Comparison of ENCODE assay signal across 17 cellular contexts in the genomic region with DNA sequence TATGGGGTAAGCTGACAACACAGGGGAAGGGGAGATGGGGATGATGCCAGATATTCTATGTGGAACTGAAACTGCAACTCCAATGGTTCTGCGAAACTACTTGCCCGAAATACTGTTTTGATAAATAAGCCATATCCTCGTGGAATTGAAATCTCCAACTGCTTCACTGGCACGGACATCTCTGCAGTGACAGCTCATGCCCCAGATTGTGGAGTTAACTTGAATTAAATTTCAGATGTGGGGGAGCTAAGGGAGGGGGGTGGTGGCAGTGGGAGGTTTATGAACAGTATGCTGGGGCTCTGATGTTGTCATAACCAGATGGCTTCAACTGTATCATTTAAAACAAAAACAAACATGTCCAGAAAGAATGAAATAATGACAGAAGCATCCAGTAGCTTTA. TPM values are rescaled to one million over a fixed set of nuclear protein-coding genes. Genes with fewer than 3 reads are reported as not detected.
A peak's percentile ranks its signal among the peaks of the same experiment; 100 is the strongest.
DNase-seq lines count a peak whose midpoint lies in the region; ATAC-seq and TF ChIP-seq lines count a peak whose summit lies in the region.
"Had no signal": no experiment of that assay in that cellular context is flagged by ENCODE, and none has a peak within 500 bp of the region (broad histone marks: within the 10 kb centered on the region; RNA-seq: fewer than 3 reads in every experiment).

No MANE protein-coding gene starts in this region.

- no peaks in the 10 kb centered on the region for H3K9me3 ChIP-seq in breast epithelium
- no peaks in the 10 kb centered on the region for H3K9me3 ChIP-seq in tibial artery
- H3K9me3 ChIP-seq: BLaER1, HAP-1 had no signal

- H3K4me1 Mint-ChIP-seq in MCF 10A (ENCODE audit: insufficient read depth, unreplicated experiment) (no peaks in the 10 kb centered on the region), mesothelial cell of epicardium (peaks cover 12% of the 10 kb centered on the region)

- H3K36me3 ChIP-seq in breast epithelium (peaks cover 8% of the 10 kb centered on the region), tibial artery (peaks cover 44 to 81% (median 75%) of the 10 kb centered on the region in 3 donors)

- H3K27ac Mint-ChIP-seq in MCF 10A (ENCODE audit: low read depth, unreplicated experiment) (peak overlapping the region; percentile 39), mesothelial cell of epicardium (peak overlapping the region; percentile 7)
- H3K27ac Mint-ChIP-seq: CD8-positive, alpha-beta T cell had no signal

- no peak overlapping the region for H3K27ac ChIP-seq in breast epithelium
- H3K27ac ChIP-seq in coronary artery, result peak overlapping the region; percentile 11 to 15
- H3K27ac ChIP-seq in tibial artery, result peak overlapping the region; percentile 36 to 57
- H3K27ac ChIP-seq: BLaER1 had no signal

- no peak for ATAC-seq in GM21367 (IDR thresholded peaks at IDR 0.05; ENCODE audit: unreplicated experiment)
- ATAC-seq: CD8-positive, alpha-beta T cell; K562 had no signal

- CTCF ChIA-PET in MCF 10A (lab: Yijun Ruan, JAX), result interaction anchor here (0.6 to 1.6 kb wide), 5 partner anchors 21 to 42 kb away, joined by 3 to 7 read pairs (median 3); no protein-coding TSS in a partner anchor

- no peaks in the 10 kb centered on the region for H3K27me3 Mint-ChIP-seq in MCF 10A (ENCODE audit: insufficient read depth, unreplicated experiment)
- no peaks in the 10 kb centered on the region for H3K27me3 Mint-ChIP-seq in mesothelial cell of epicardium (ENCODE audit: low read depth)

- no peak overlapping the region for H3K4me3 ChIP-seq in breast epithelium
- no peak overlapping the region for H3K4me3 ChIP-seq in coronary artery
- no peak overlapping the region for H3K4me3 ChIP-seq in tibial artery
- H3K4me3 ChIP-seq: BLaER1, HAP-1, K562 had no signal

- H3K9me3 Mint-ChIP-seq in MCF 10A (ENCODE audit: unreplicated experiment) (no peaks in the 10 kb centered on the region), mesothelial cell of epicardium (no peaks in the 10 kb centered on the region)
- H3K9me3 Mint-ChIP-seq: CD8-positive, alpha-beta T cell had no signal

- DNase-seq in MCF 10A (ENCODE audit: unreplicated experiment) (no peak), breast epithelium (ENCODE audit: low spot score in 2 of 2) (no peak), coronary artery (ENCODE audit: low spot score) (no peak), mesothelial cell of epicardium (ENCODE audit: low spot score in 2 of 2, unreplicated experiment in 2 of 2) (no peak), tibial artery (no peak), HPDE6-E6E7 (ENCODE audit: extremely low spot score) (no peak)
- DNase-seq in stimulated activated CD4-positive, alpha-beta T cell treated with anti-CD3 and anti-CD28 coated beads, Interleukin-2, amount 100 ng/mL, for 48 hours, result no peak
- DNase-seq: 8988T; CD8-positive, alpha-beta T cell; DMS79; NCI-H345; NCI-H526 treated with DMSO at 0.1 percent for 48 hours; Right ventricle myocardium superior had no signal

- intact Hi-C loops in MCF 10A (cut with micrococcal nuclease), result no loop called here
- intact Hi-C loops in breast epithelium (cut with DNase I; ENCODE audit: low total_unique reads), result no loop called here
- intact Hi-C loops in tibial artery (cut with DNase I; ENCODE audit: low total_unique reads), result no loop called here

- H3K36me3 Mint-ChIP-seq in MCF 10A (ENCODE audit: insufficient read depth, unreplicated experiment) (peaks cover 65% of the 10 kb centered on the region), mesothelial cell of epicardium (peaks cover 33% of the 10 kb centered on the region)

- TF ChIP-seq CTCF in MCF 10A (IDR thresholded peaks at IDR 0.05; ENCODE audit: unreplicated experiment), result no peak
- TF ChIP-seq CTCF in breast epithelium (IDR thresholded peaks at IDR 0.05), result no peak
- no peak for TF ChIP-seq CTCF in coronary artery (IDR thresholded peaks at IDR 0.05)
- no peak for TF ChIP-seq CTCF in mesothelial cell of epicardium (IDR thresholded peaks at IDR 0.05; ENCODE audit: unreplicated experiment)
- TF ChIP-seq CTCF in tibial artery (IDR thresholded peaks at IDR 0.05), result no peak

- no peak overlapping the region for H3K4me3 Mint-ChIP-seq in MCF 10A (ENCODE audit: unreplicated experiment)
- H3K4me3 Mint-ChIP-seq in mesothelial cell of epicardium, result no peak overlapping the region
- H3K4me3 Mint-ChIP-seq: CD8-positive, alpha-beta T cell had no signal

- POLR2A ChIA-PET in MCF 10A (lab: Yijun Ruan, JAX), result interaction anchor here (0.6 to 1.5 kb wide), 5 partner anchors 9 to 922 kb away, joined by 3 to 4 read pairs (median 3); no protein-coding TSS in a partner anchor

- BruUV-seq in MCF 10A (replicated peaks; lab: Mats Ljungman, UMichigan), result no TSS peak

- H3K4me1 ChIP-seq in breast epithelium, result no peaks in the 10 kb centered on the region
- peaks cover 0 to 25% (median 14%) of the 10 kb centered on the region in 4 donors for H3K4me1 ChIP-seq in tibial artery
- H3K4me1 ChIP-seq: BLaER1 had no signal

- H3K27me3 ChIP-seq in breast epithelium (no peaks in the 10 kb centered on the region), tibial artery (no peaks in the 10 kb centered on the region)
- H3K27me3 ChIP-seq: BLaER1 had no signal

- TF ChIP-seq POLR2A in breast epithelium (IDR thresholded peaks at IDR 0.05), result no peak

RNA-seq across cellular contexts. Expression of gene NXPH3, which starts 21.8 kb away (rescaled TPM):
- total RNA-seq in MCF 10A (2022) (not detected in 2 replicates), breast epithelium (1 to 10 TPM; 3.5 to 7.5 (median 4.5) TPM), mesothelial cell of epicardium (0.82 to 0.88 TPM (median 0.83 TPM) in 3 replicates)
- total RNA-seq: CD8-positive, alpha-beta T cell had no signal

Comparison
In these comparisons a context has a peak if more than half of its experiments do, and no peak if none do; other contexts are left out.
1. H3K27ac ChIP-seq: peak in coronary artery (2 of 2) and tibial artery (2 of 2); none in breast epithelium (0 of 2).